ENCODE assay signal across 10 cellular contexts in the genomic region with DNA sequence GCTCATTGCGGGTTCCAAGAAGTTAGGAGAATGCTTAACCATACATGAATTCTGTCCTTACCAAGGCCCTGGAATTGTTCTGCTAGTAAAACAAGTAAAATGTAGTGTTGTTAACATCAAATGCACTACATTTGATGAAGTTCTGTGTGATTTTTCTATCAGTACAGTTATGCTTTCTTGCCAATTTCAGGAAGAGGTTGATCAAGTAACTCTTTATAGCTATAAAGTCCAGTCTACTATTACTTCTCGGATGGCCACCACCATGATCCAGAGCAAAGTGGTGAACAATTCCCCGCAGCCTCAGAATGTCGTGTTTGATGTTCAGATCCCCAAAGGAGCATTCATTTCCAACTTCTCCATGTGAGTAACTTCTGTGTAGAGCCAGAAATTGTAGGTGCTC. TPM values are rescaled to one million over a fixed set of nuclear protein-coding genes. Genes with fewer than 3 reads are reported as not detected.
"Had no signal": no experiment of that assay in that cellular context is flagged by ENCODE, and none has a peak within 500 bp of the region (broad histone marks: within the 10 kb centered on the region; RNA-seq: fewer than 3 reads in every experiment).

No MANE protein-coding gene starts in this region.

- H3K4me2 ChIP-seq: KMS-11 had no signal

- ATAC-seq: K562 had no signal

- H3K9ac ChIP-seq: KMS-11 had no signal

- DNase-seq: IMR-90, KBM-7, KG1 had no signal

- H3K27ac ChIP-seq: HL-60, KMS-11 had no signal

- H3K4me3 ChIP-seq: K562 had no signal

- FAIRE-seq: HTR-8/SVneo, K562 had no signal

RNA-seq across cellular contexts. Expression of gene ITIH2, which starts 5.7 kb away (rescaled TPM):
- total RNA-seq: HT-29, HT1080, IMR-90 had no signal
- polyA plus RNA-seq: IgD-negative memory B cell, IMR-90, K562 had no signal

RNA-seq across cellular contexts. Expression of gene ITIH5, which starts 42.1 kb away (rescaled TPM):
- total RNA-seq: HT-29, HT1080 had no signal
- polyA plus RNA-seq: IgD-negative memory B cell had no signal
